In the genomic region with DNA sequence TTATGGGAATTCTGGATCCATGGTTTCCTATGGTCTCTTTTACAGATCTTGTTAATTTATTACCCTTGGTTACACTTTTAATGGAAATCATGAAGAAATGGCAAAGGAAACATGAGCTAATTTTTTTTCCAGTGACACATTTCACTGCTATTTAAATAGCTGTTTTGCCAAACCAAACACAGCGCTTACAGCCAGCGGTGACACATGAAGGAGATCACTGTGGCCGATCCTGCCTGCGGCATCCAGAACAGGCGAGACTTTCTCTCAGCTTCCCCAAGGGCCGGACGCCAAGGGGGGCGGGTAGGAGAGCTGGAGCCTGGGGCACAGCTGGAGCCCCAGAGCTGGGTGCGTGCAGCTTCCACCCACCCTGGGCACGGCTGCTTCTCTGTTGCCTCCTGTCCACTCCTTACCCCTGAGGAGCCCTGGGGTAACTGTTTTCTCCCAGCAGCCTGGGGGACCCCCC, we compare ENCODE assay signal across 8 cellular contexts.
DNase-seq lines count a peak whose midpoint lies in the region; ATAC-seq, FAIRE-seq and TF ChIP-seq lines count a peak whose summit lies in the region.

No MANE protein-coding gene starts in this region.

- no peaks in the 10 kb centered on the region for H3K36me3 Mint-ChIP-seq in T-helper 2 cell treated with Interferon-gamma antibody and Interleukin-4, amounts not matched to agents 5 μg/mL and 100 μg/mL, for 36 hours (ENCODE audit: low read depth)
- no peaks in the 10 kb centered on the region for H3K36me3 Mint-ChIP-seq in activated CD8-positive, alpha-beta T cell treated with anti-CD3 and anti-CD28 coated beads for 36 hours (ENCODE audit: low read depth)

- no peaks in the 10 kb centered on the region for H3K9me3 Mint-ChIP-seq in T-helper 2 cell treated with Interferon-gamma antibody and Interleukin-4, amounts not matched to agents 5 μg/mL and 100 μg/mL, for 36 hours
- no peaks in the 10 kb centered on the region for H3K9me3 Mint-ChIP-seq in activated CD8-positive, alpha-beta T cell treated with anti-CD3 and anti-CD28 coated beads for 36 hours

- H3K9ac ChIP-seq in skeletal muscle tissue (ENCODE audit: low read depth in 1 of 3, low read length in 3 of 3) = peak overlapping the region; percentile 2 to 28 (median 28)

- no peaks in the 10 kb centered on the region for H3K27me3 ChIP-seq in skeletal muscle tissue (ENCODE audit: control insufficient read depth in 3 of 3, insufficient read depth in 3 of 3, low read length in 3 of 3)

- DNase-seq in H54 (ENCODE audit: insufficient read length, low spot score) = peak; percentile 89
- peak; percentile 71 for DNase-seq in hepatic stellate cell (ENCODE audit: low spot score)
- DNase-seq in NCI-H2107 treated with DMSO at 0.1 percent for 48 hours (lab: John Stamatoyannopoulos, UW; ENCODE audit: unreplicated experiment) = no peak
- DNase-seq in SW480 (ENCODE audit: low spot score) = no peak
- DNase-seq in T-helper 2 cell treated with Interferon-gamma antibody and Interleukin-4, amounts not matched to agents 5 μg/mL and 100 μg/mL, for 36 hours (ENCODE audit: low spot score) = no peak
- no peak for DNase-seq in activated CD8-positive, alpha-beta T cell treated with anti-CD3 and anti-CD28 coated beads for 36 hours

- peaks cover 2% of the 10 kb centered on the region for H3K27me3 Mint-ChIP-seq in T-helper 2 cell treated with Interferon-gamma antibody and Interleukin-4, amounts not matched to agents 5 μg/mL and 100 μg/mL, for 36 hours (ENCODE audit: low read depth)
- peaks cover 2% of the 10 kb centered on the region for H3K27me3 Mint-ChIP-seq in activated CD8-positive, alpha-beta T cell treated with anti-CD3 and anti-CD28 coated beads for 36 hours

- H3K4me3 Mint-ChIP-seq in T-helper 2 cell treated with Interferon-gamma antibody and Interleukin-4, amounts not matched to agents 5 μg/mL and 100 μg/mL, for 36 hours = no peak overlapping the region
- H3K4me3 Mint-ChIP-seq in activated CD8-positive, alpha-beta T cell treated with anti-CD3 and anti-CD28 coated beads for 36 hours = no peak overlapping the region

- no peak for ATAC-seq in activated CD8-positive, alpha-beta T cell treated with anti-CD3 and anti-CD28 coated beads for 36 hours

- no peaks in the 10 kb centered on the region for H3K36me3 ChIP-seq in skeletal muscle tissue (ENCODE audit: control insufficient read depth in 3 of 3, insufficient read depth in 3 of 3, low read length in 3 of 3)

- peaks cover 33 to 45% (median 44%) of the 10 kb centered on the region in 3 donors for H3K4me1 ChIP-seq in skeletal muscle tissue (ENCODE audit: control insufficient read depth in 3 of 3, insufficient read depth in 3 of 3, low read length in 3 of 3)

- H3K4me1 Mint-ChIP-seq in T-helper 2 cell treated with Interferon-gamma antibody and Interleukin-4, amounts not matched to agents 5 μg/mL and 100 μg/mL, for 36 hours (ENCODE audit: low read depth) = no peaks in the 10 kb centered on the region
- peaks cover 2% of the 10 kb centered on the region for H3K4me1 Mint-ChIP-seq in activated CD8-positive, alpha-beta T cell treated with anti-CD3 and anti-CD28 coated beads for 36 hours (ENCODE audit: low read depth)

- H3K4me3 ChIP-seq in skeletal muscle tissue (ENCODE audit: low read length in 3 of 3) = peak overlapping the region in 1 of 3 donors; percentile 35

- no peak for TF ChIP-seq CTCF in activated CD8-positive, alpha-beta T cell treated with anti-CD3 and anti-CD28 coated beads for 36 hours (IDR thresholded peaks at IDR 0.05)

- TF ChIP-seq POLR2A in H54 (IDR thresholded peaks at IDR 0.05; ENCODE audit: low read depth, low read length) = no peak

- no peaks in the 10 kb centered on the region for H3K9me3 ChIP-seq in skeletal muscle tissue (ENCODE audit: control insufficient read depth in 3 of 3, low read length in 3 of 3)

- CTCF ChIA-PET in activated CD8-positive, alpha-beta T cell treated with anti-CD3 and anti-CD28 coated beads for 36 hours (lab: Charles Lee) = no interaction called here

- H3K27ac Mint-ChIP-seq in T-helper 2 cell treated with Interferon-gamma antibody and Interleukin-4, amounts not matched to agents 5 μg/mL and 100 μg/mL, for 36 hours = no peak overlapping the region
- H3K27ac Mint-ChIP-seq in activated CD8-positive, alpha-beta T cell treated with anti-CD3 and anti-CD28 coated beads for 36 hours = no peak overlapping the region

- FAIRE-seq in H54 (lab: Jason Lieb, UNC) = peak; percentile 20

- POLR2A ChIA-PET in activated CD8-positive, alpha-beta T cell treated with anti-CD3 and anti-CD28 coated beads for 36 hours (lab: Charles Lee) = no interaction called here

- intact Hi-C loops in activated CD8-positive, alpha-beta T cell treated with anti-CD3 and anti-CD28 coated beads for 36 hours (cut with micrococcal nuclease) = no loop called here

- H3K27ac ChIP-seq in angular gyrus (ENCODE audit: low read depth, low read length) (peak overlapping the region; percentile 92), skeletal muscle tissue (ENCODE audit: low read depth, low read length) (peak overlapping the region; percentile 81)

Comparison
In these comparisons a context has a peak if more than half of its experiments do, and no peak if none do; other contexts are left out.
1. DNase-seq: peak in H54 (single experiment) and hepatic stellate cell (single experiment); none in NCI-H2107 treated with DMSO at 0.1 percent for 48 hours (single experiment), SW480 (single experiment), T-helper 2 cell treated with Interferon-gamma antibody and Interleukin-4, amounts not matched to agents 5 μg/mL and 100 μg/mL, for 36 hours (single experiment) and activated CD8-positive, alpha-beta T cell treated with anti-CD3 and anti-CD28 coated beads for 36 hours (single experiment).